ENCODE assay signal across 11 cellular contexts in genomic region chr6:68226460-68226859, GRCh38.
DNase-seq lines count a peak whose midpoint lies in the region; TF ChIP-seq lines count a peak whose summit lies in the region.
"Had no signal": no experiment of that assay in that cellular context is flagged by ENCODE, and none has a peak within 500 bp of the region (broad histone marks: within the 10 kb centered on the region; RNA-seq: fewer than 3 reads in every experiment).

No MANE protein-coding gene starts in this region.

- H3K36me3 ChIP-seq in HAP-1 (replicated peaks) (no peaks in the 10 kb centered on the region), SK-N-MC (ENCODE audit: insufficient read depth, low read length) (no peaks in the 10 kb centered on the region), ovary (no peaks in the 10 kb centered on the region)

- 24 to 35% (median 25%) methylated on average over 3 of the region's 3 CpGs for WGBS in ovary, 3 donors

- H3K27me3 ChIP-seq in HAP-1 (ENCODE audit: low read depth), result no peaks in the 10 kb centered on the region
- H3K27me3 ChIP-seq in ovary, result no peaks in the 10 kb centered on the region

- no peaks in the 10 kb centered on the region for H3K9me3 ChIP-seq in HAP-1
- no peaks in the 10 kb centered on the region for H3K9me3 ChIP-seq in SK-N-MC (ENCODE audit: low read depth, low read length)
- H3K9me3 ChIP-seq in ovary, result no peaks in the 10 kb centered on the region

- no peak for TF ChIP-seq EP300 in ovary (IDR thresholded peaks at IDR 0.05)

- no peak for TF ChIP-seq POLR2A in ovary (IDR thresholded peaks at IDR 0.05)

- H3K27ac ChIP-seq in C4-2B (no peak overlapping the region), SK-N-MC (0 out of 2 replicates have a peak overlapping the region, but pooled peaks have one; percentile 39), ovary (no peak overlapping the region)
- H3K27ac ChIP-seq: epithelial cell of prostate, GM23248 had no signal

- TF ChIP-seq CTCF in C4-2B (conservative IDR thresholded peaks at IDR 0.05), result peak; percentile 50
- no peak for TF ChIP-seq CTCF in ovary (IDR thresholded peaks at IDR 0.05)

- no peak overlapping the region for H3K4me3 ChIP-seq in HAP-1
- H3K4me3 ChIP-seq in SK-N-MC, result no peak overlapping the region
- no peak overlapping the region for H3K4me3 ChIP-seq in ovary
- H3K4me3 ChIP-seq: GM23248 had no signal

- DNase-seq in HAP-1 (ENCODE audit: low spot score in 2 of 2) (peak; percentile 6 to 8), SK-N-MC (ENCODE audit: low read depth, low spot score) (no peak), iPS DF 4.7 (ENCODE audit: extremely low read depth, low spot score) (peak; percentile 19), mucosa of gallbladder (ENCODE audit: low spot score) (no peak), ovary (no peak), hepatic stellate cell (ENCODE audit: low spot score) (no peak), Ammon's horn (ENCODE audit: low spot score) (no peak)
- DNase-seq: activated T-cell treated with anti-CD3 and anti-CD28 coated beads, Interleukin-2, amount 50 U/mL, for 1 hour; GM23248 had no signal

- in situ Hi-C loops in HAP-1 (cut with MboI; ENCODE audit: low sequenced_read_pairs), result no loop called here

- H3K4me1 ChIP-seq in HAP-1 (no peaks in the 10 kb centered on the region), ovary (ENCODE audit: insufficient read depth) (no peaks in the 10 kb centered on the region)

- intact Hi-C loops in ovary (cut with DNase I), result no loop called here

- no peak overlapping the region for H3K9ac ChIP-seq in SK-N-MC (ENCODE audit: insufficient read length)
- H3K9ac ChIP-seq: GM23248 had no signal

Comparison
In these comparisons a context has a peak if more than half of its experiments do, and no peak if none do; other contexts are left out.
1. DNase-seq: peak in HAP-1 (2 of 2) and iPS DF 4.7 (single experiment); none in SK-N-MC (single experiment), mucosa of gallbladder (single experiment), ovary (0 of 5), hepatic stellate cell (single experiment) and Ammon's horn (single experiment).